Comparison of ENCODE assay signal across 8 cellular contexts in genomic region chr1:174968750-174969244, GRCh38. TPM values are rescaled to one million over a fixed set of nuclear protein-coding genes. Genes with fewer than 3 reads are reported as not detected.
A peak's percentile ranks its signal among the peaks of the same experiment; 100 is the strongest.
DNase-seq lines count a peak whose midpoint lies in the region; ATAC-seq, FAIRE-seq and TF ChIP-seq lines count a peak whose summit lies in the region.

No MANE protein-coding gene starts in this region.

- no peaks in the 10 kb centered on the region for H3K9me3 ChIP-seq in endothelial cell of umbilical vein (replicated peaks; ENCODE audit: control insufficient read depth, insufficient read depth, low read length)

- H3K27ac ChIP-seq in endothelial cell of umbilical vein (ENCODE audit: insufficient read depth, low read depth, low read length): peak overlapping the region; percentile 56

- H3K4me1 Mint-ChIP-seq in activated CD8-positive, alpha-beta memory T cell treated with anti-CD3 and anti-CD28 coated beads, Interleukin-2, amount 10 ng/mL, durations not matched to agents 7 days and 5 days: peaks cover 77% of the 10 kb centered on the region
- peaks cover 77% of the 10 kb centered on the region for H3K4me1 Mint-ChIP-seq in stimulated activated naive CD8-positive, alpha-beta T cell treated with anti-CD3 and anti-CD28 coated beads, Interleukin-15, Interleukin-2, amounts not matched to agents 100 ng/mL and 50 ng/mL, for 24 hours (ENCODE audit: low read depth)

- DNase-seq in activated CD8-positive, alpha-beta memory T cell treated with anti-CD3 and anti-CD28 coated beads, Interleukin-2, amount 10 ng/mL, durations not matched to agents 7 days and 5 days: peak; percentile 61
- DNase-seq in activated CD8-positive, alpha-beta memory T cell treated with anti-CD3 and anti-CD28 coated beads, Interleukin-2, amount 50 U/mL, for 4 hours: no peak
- DNase-seq in RCC 7860 (ENCODE audit: low spot score) (peak; percentile 73), endothelial cell of umbilical vein (ENCODE audit: low read depth, low spot score) (peak; percentile 85), ACHN (no peak)
- no peak for DNase-seq in stimulated activated CD4-positive, alpha-beta T cell treated with anti-CD3 and anti-CD28 coated beads, Interleukin-2, amount 100 ng/mL, for 48 hours

- no peaks in the 10 kb centered on the region for H3K27me3 ChIP-seq in endothelial cell of umbilical vein (ENCODE audit: control insufficient read depth in 2 of 2, insufficient read depth in 2 of 2, low read length in 2 of 2)

- CTCF ChIA-PET in activated CD8-positive, alpha-beta memory T cell treated with anti-CD3 and anti-CD28 coated beads, Interleukin-2, amount 10 ng/mL, durations not matched to agents 7 days and 5 days (lab: Charles Lee): interaction anchor here (0.6 to 1.8 kb wide), 5 partner anchors 12 to 169 kb away, joined by 3 to 5 read pairs (median 3); no protein-coding TSS in a partner anchor
- CTCF ChIA-PET in endothelial cell of umbilical vein (lab: Charles Lee): interaction anchor here (0.7 to 1.8 kb wide), 7 partner anchors 8 to 706 kb away, joined by 3 to 9 read pairs (median 3); no protein-coding TSS in a partner anchor

- peak; percentile 31 for ATAC-seq in activated CD8-positive, alpha-beta memory T cell treated with anti-CD3 and anti-CD28 coated beads, Interleukin-2, amount 10 ng/mL, durations not matched to agents 7 days and 5 days
- ATAC-seq in HG02885 (IDR thresholded peaks at IDR 0.05; ENCODE audit: poor library complexity, unreplicated experiment): peak; percentile 88

- peak overlapping the region; percentile 6 for H2AFZ ChIP-seq in endothelial cell of umbilical vein (ENCODE audit: low read depth, low read length)

- peaks cover 16% of the 10 kb centered on the region for H3K36me3 Mint-ChIP-seq in activated CD8-positive, alpha-beta memory T cell treated with anti-CD3 and anti-CD28 coated beads, Interleukin-2, amount 10 ng/mL, durations not matched to agents 7 days and 5 days
- H3K36me3 Mint-ChIP-seq in stimulated activated naive CD8-positive, alpha-beta T cell treated with anti-CD3 and anti-CD28 coated beads, Interleukin-15, Interleukin-2, amounts not matched to agents 100 ng/mL and 50 ng/mL, for 24 hours (ENCODE audit: low read depth): peaks cover 8% of the 10 kb centered on the region

- H3K9ac ChIP-seq in endothelial cell of umbilical vein (replicated peaks; ENCODE audit: extremely low read depth, insufficient read depth, low read length): no peak overlapping the region

- H3K27ac Mint-ChIP-seq in activated CD8-positive, alpha-beta memory T cell treated with anti-CD3 and anti-CD28 coated beads, Interleukin-2, amount 10 ng/mL, durations not matched to agents 7 days and 5 days: peak overlapping the region; percentile 92
- peak overlapping the region; percentile 76 for H3K27ac Mint-ChIP-seq in stimulated activated naive CD8-positive, alpha-beta T cell treated with anti-CD3 and anti-CD28 coated beads, Interleukin-15, Interleukin-2, amounts not matched to agents 100 ng/mL and 50 ng/mL, for 24 hours

- intact Hi-C loops in endothelial cell of umbilical vein (cut with micrococcal nuclease): loop anchor here (1.0 to 2.0 kb wide), 4 partner anchors 13 to 54 kb away; partner anchors contain the start of genes CACYBP and MRPS14

- no peaks in the 10 kb centered on the region for H3K36me3 ChIP-seq in endothelial cell of umbilical vein (ENCODE audit: control insufficient read depth in 2 of 2, extremely low read depth in 1 of 2, insufficient read depth in 2 of 2, low read length in 2 of 2)

- H3K27me3 Mint-ChIP-seq in activated CD8-positive, alpha-beta memory T cell treated with anti-CD3 and anti-CD28 coated beads, Interleukin-2, amount 10 ng/mL, durations not matched to agents 7 days and 5 days: no peaks in the 10 kb centered on the region
- H3K27me3 Mint-ChIP-seq in stimulated activated naive CD8-positive, alpha-beta T cell treated with anti-CD3 and anti-CD28 coated beads, Interleukin-15, Interleukin-2, amounts not matched to agents 100 ng/mL and 50 ng/mL, for 24 hours: no peaks in the 10 kb centered on the region

- TF ChIP-seq CTCF in endothelial cell of umbilical vein (IDR thresholded peaks at IDR 0.05; ENCODE audit: extremely low read depth in 1 of 2, insufficient read depth in 1 of 2, low read depth in 1 of 2, low read length in 2 of 2): no peak

- no peak for TF ChIP-seq POLR2A in endothelial cell of umbilical vein (IDR thresholded peaks at IDR 0.05; ENCODE audit: low read depth, low read length)

- peak overlapping the region; percentile 65 for H3K4me3 Mint-ChIP-seq in activated CD8-positive, alpha-beta memory T cell treated with anti-CD3 and anti-CD28 coated beads, Interleukin-2, amount 10 ng/mL, durations not matched to agents 7 days and 5 days
- H3K4me3 Mint-ChIP-seq in stimulated activated naive CD8-positive, alpha-beta T cell treated with anti-CD3 and anti-CD28 coated beads, Interleukin-15, Interleukin-2, amounts not matched to agents 100 ng/mL and 50 ng/mL, for 24 hours: peak overlapping the region; percentile 73

- FAIRE-seq in RCC 7860 (lab: Jason Lieb, UNC) (peak; percentile 92), endothelial cell of umbilical vein (lab: Jason Lieb, UNC) (peak; percentile 85)

- POLR2A ChIA-PET in endothelial cell of umbilical vein (lab: Charles Lee): no interaction called here

- in situ Hi-C loops in ACHN (cut with HindIII; ENCODE audit: low pct_ligation_motif_present, low pct_unique_long_range_greater_than_20kb, low sequenced_read_pairs): no loop called here

- no peaks in the 10 kb centered on the region for H3K9me3 Mint-ChIP-seq in activated CD8-positive, alpha-beta memory T cell treated with anti-CD3 and anti-CD28 coated beads, Interleukin-2, amount 10 ng/mL, durations not matched to agents 7 days and 5 days (ENCODE audit: low read depth)
- no peaks in the 10 kb centered on the region for H3K9me3 Mint-ChIP-seq in stimulated activated naive CD8-positive, alpha-beta T cell treated with anti-CD3 and anti-CD28 coated beads, Interleukin-15, Interleukin-2, amounts not matched to agents 100 ng/mL and 50 ng/mL, for 24 hours

- no peaks in the 10 kb centered on the region for H3K79me2 ChIP-seq in endothelial cell of umbilical vein (ENCODE audit: control insufficient read depth, insufficient read depth, low read length)

- H3K9me1 ChIP-seq in endothelial cell of umbilical vein (replicated peaks; ENCODE audit: control insufficient read depth, extremely low read depth, insufficient read depth, low read length): no peaks in the 10 kb centered on the region

- H3K4me1 ChIP-seq in endothelial cell of umbilical vein (ENCODE audit: control insufficient read depth, extremely low read depth, insufficient read depth, low read length): peaks cover 28% of the 10 kb centered on the region

- no TSS peak for BruUV-seq in endothelial cell of umbilical vein (replicated peaks; lab: Mats Ljungman, UMichigan)

- H4K20me1 ChIP-seq in endothelial cell of umbilical vein (replicated peaks; ENCODE audit: control insufficient read depth, extremely low read depth, insufficient read depth, low read length): no peaks in the 10 kb centered on the region

- dilution Hi-C loops in endothelial cell of umbilical vein (cut with MboI; ENCODE audit: extremely low pct_ligation_motif_present, low sequenced_read_pairs): no loop called here

- H3K4me2 ChIP-seq in endothelial cell of umbilical vein (ENCODE audit: insufficient read depth, low read length): peak overlapping the region; percentile 74

- no peak overlapping the region for H3K4me3 ChIP-seq in endothelial cell of umbilical vein (replicated peaks in 1 of 3; ENCODE audit: insufficient read depth in 1 of 3, low read depth in 1 of 3, low read length in 3 of 3)

TF ChIP-seq in endothelial cell of umbilical vein, 7 proteins besides CTCF, POLR2A, EP300 and RAD21:
- TF ChIP-seq EZH2 (IDR thresholded peaks at IDR 0.05; ENCODE audit: borderline replicate concordance, low read depth, low read length, severe bottlenecking): no peak
- TF ChIP-seq JUN (IDR thresholded peaks at IDR 0.05; ENCODE audit: borderline replicate concordance, insufficient read depth, insufficient read length, low read depth): peak; percentile 11
- TF ChIP-seq FOS (IDR thresholded peaks at IDR 0.05; ENCODE audit: borderline replicate concordance, insufficient read depth, low read length): no peak

RNA-seq across cellular contexts. Expression of gene CACYBP, which starts 30.9 kb away (rescaled TPM):
- 100 to 1,000 TPM; 210 to 287 TPM for total RNA-seq in activated CD8-positive, alpha-beta memory T cell treated with anti-CD3 and anti-CD28 coated beads, Interleukin-2, amount 10 ng/mL, durations not matched to agents 7 days and 5 days
- total RNA-seq in endothelial cell of umbilical vein: 149 and 173 TPM in 2 replicates
- 14.7 and 29.5 TPM in 2 replicates for polyA plus RNA-seq in endothelial cell of umbilical vein
- polyA plus RNA-seq in endothelial cell of umbilical vein (2011; cell fraction: cytosol; rRNA removed): 53.5 and 62.5 TPM in 2 replicates
- polyA plus RNA-seq in endothelial cell of umbilical vein (2011; cell fraction: nucleus; rRNA removed): 24.4 and 34.4 TPM in 2 replicates
- 170 and 180 TPM in 2 replicates for polyA plus RNA-seq in endothelial cell of umbilical vein (2012)
- 6.7 and 7.0 TPM in 2 replicates for polyA minus RNA-seq in endothelial cell of umbilical vein
- 54.7 TPM for polyA minus RNA-seq in endothelial cell of umbilical vein (2011; cell fraction: cytosol; rRNA and poly(A)+ RNA removed)
- 10.7 and 13.4 TPM in 2 replicates for polyA minus RNA-seq in endothelial cell of umbilical vein (2011; cell fraction: nucleus; rRNA and poly(A)+ RNA removed)

RNA-seq across cellular contexts. Expression of gene MRPS14, which starts 54.4 kb away (rescaled TPM):
- 10 to 100 TPM; 33.5 to 40.4 TPM for total RNA-seq in activated CD8-positive, alpha-beta memory T cell treated with anti-CD3 and anti-CD28 coated beads, Interleukin-2, amount 10 ng/mL, durations not matched to agents 7 days and 5 days
- total RNA-seq in endothelial cell of umbilical vein: 31.6 and 31.8 TPM in 2 replicates
- 24.7 and 29.5 TPM in 2 replicates for polyA plus RNA-seq in endothelial cell of umbilical vein
- 26.5 and 30.6 TPM in 2 replicates for polyA plus RNA-seq in endothelial cell of umbilical vein (2011; cell fraction: cytosol; rRNA removed)
- 15.9 and 20.6 TPM in 2 replicates for polyA plus RNA-seq in endothelial cell of umbilical vein (2011; cell fraction: nucleus; rRNA removed)
- 34.4 and 43.6 TPM in 2 replicates for polyA plus RNA-seq in endothelial cell of umbilical vein (2012)
- 15.0 and 20.1 TPM in 2 replicates for polyA minus RNA-seq in endothelial cell of umbilical vein
- 12.0 TPM for polyA minus RNA-seq in endothelial cell of umbilical vein (2011; cell fraction: cytosol; rRNA and poly(A)+ RNA removed)
- polyA minus RNA-seq in endothelial cell of umbilical vein (2011; cell fraction: nucleus; rRNA and poly(A)+ RNA removed): 10.0 and 13.1 TPM in 2 replicates

Comparison
In these comparisons a context has a peak if more than half of its experiments do, and no peak if none do; other contexts are left out.
1. DNase-seq: peak in activated CD8-positive, alpha-beta memory T cell treated with anti-CD3 and anti-CD28 coated beads, Interleukin-2, amount 10 ng/mL, durations not matched to agents 7 days and 5 days (single experiment), RCC 7860 (single experiment) and endothelial cell of umbilical vein (single experiment); none in activated CD8-positive, alpha-beta memory T cell treated with anti-CD3 and anti-CD28 coated beads, Interleukin-2, amount 50 U/mL, for 4 hours (single experiment), ACHN (single experiment) and stimulated activated CD4-positive, alpha-beta T cell treated with anti-CD3 and anti-CD28 coated beads, Interleukin-2, amount 100 ng/mL, for 48 hours (0 of 2).